In genomic region chr15:31347067-31347975, GRCh38 we compare ENCODE assay signal across 1 cellular context.
A peak's percentile ranks its signal among the peaks of the same experiment; 100 is the strongest.
TF ChIP-seq lines count a peak whose summit lies in the region.

No MANE protein-coding gene starts in this region.

TF ChIP-seq in GM12878, 131 proteins besides CTCF, POLR2A, EP300 and RAD21 (continued from another document):
- TF ChIP-seq SUZ12 (IDR thresholded peaks at IDR 0.05; ENCODE audit: unreplicated experiment) (no peak), SREBF1 (IDR thresholded peaks at IDR 0.05; ENCODE audit: low read length) (no peak), CREM (IDR thresholded peaks at IDR 0.05; ENCODE audit: low read depth) (0 out of 2 replicates have a peak, but pooled peaks have one; percentile 19), BHLHE40 (IDR thresholded peaks at IDR 0.05; ENCODE audit: borderline replicate concordance in 1 of 2, low read depth in 2 of 2, low read length in 1 of 2) (peak in 1 of 2 experiments; percentile 31; a peak in 1 of 4 replicates), BACH1 (IDR thresholded peaks at IDR 0.05; ENCODE audit: borderline replicate concordance) (no peak), ELK1 (IDR thresholded peaks at IDR 0.05; ENCODE audit: low read depth, low read length) (no peak), CREB1 (IDR thresholded peaks at IDR 0.05; ENCODE audit: low read depth) (no peak), TCF3 (IDR thresholded peaks at IDR 0.05; ENCODE audit: borderline replicate concordance, insufficient read depth, low read depth, low read length) (0 out of 2 replicates have a peak, but pooled peaks have one; percentile 5), MTA2 (IDR thresholded peaks at IDR 0.05; ENCODE audit: low read depth) (no peak), RUNX3 (IDR thresholded peaks at IDR 0.05; ENCODE audit: low read length) (0 out of 2 replicates have a peak, but pooled peaks have one; percentile 3), POLR2AphosphoS5 (IDR thresholded peaks at IDR 0.05; ENCODE audit: low read length) (0 out of 2 replicates have a peak, but pooled peaks have one; percentile 4), SMAD5 (IDR thresholded peaks at IDR 0.05; ENCODE audit: low read depth) (no peak)
- TF ChIP-seq, protein P1, sequence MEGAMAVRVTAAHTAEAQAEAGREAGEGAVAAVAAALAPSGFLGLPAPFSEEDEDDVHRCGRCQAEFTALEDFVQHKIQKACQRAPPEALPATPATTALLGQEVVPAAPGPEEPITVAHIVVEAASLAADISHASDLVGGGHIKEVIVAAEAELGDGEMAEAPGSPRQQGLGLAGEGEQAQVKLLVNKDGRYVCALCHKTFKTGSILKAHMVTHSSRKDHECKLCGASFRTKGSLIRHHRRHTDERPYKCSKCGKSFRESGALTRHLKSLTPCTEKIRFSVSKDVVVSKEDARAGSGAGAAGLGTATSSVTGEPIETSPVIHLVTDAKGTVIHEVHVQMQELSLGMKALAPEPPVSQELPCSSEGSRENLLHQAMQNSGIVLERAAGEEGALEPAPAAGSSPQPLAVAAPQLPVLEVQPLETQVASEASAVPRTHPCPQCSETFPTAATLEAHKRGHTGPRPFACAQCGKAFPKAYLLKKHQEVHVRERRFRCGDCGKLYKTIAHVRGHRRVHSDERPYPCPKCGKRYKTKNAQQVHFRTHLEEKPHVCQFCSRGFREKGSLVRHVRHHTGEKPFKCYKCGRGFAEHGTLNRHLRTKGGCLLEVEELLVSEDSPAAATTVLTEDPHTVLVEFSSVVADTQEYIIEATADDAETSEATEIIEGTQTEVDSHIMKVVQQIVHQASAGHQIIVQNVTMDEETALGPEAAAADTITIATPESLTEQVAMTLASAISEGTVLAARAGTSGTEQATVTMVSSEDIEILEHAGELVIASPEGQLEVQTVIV (IDR thresholded peaks at IDR 0.05; ENCODE audit: borderline replicate concordance, partially characterized antibody) = no peak
